ENCODE assay signal across 1 cellular context in the genomic region with DNA sequence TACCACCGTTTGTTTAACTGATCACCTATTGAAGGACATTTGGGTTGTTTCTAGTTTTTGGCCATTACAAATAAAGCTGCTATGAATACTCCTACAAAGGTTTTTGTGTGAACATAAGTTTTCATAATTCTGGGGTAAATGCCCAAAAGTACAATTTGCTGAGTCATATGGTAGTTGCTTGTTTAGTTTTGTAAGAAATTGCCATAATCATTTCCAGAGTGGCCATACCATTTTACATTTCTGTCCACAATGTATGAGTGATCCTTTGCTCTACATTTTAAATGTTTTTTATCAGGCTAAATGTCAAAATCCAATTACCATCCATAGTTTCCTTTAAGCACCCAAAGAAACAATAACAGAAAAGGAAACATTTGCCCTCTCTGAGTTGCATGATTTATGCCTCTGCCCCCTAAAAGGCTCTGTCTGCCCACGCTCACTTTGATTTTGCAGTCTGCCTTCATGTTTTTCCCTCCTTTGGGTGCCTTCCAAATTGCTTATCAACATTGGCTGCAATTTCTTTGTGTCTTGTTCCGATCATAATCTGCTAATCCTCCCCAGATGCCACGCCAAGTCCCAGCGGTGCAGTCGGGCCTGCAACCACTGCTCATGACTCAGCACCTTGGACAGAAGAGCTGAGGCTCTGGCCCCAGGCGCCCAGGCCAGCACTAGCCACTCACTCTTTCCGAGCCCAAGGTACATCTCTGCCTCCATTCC.
TF ChIP-seq lines count a peak whose summit lies in the region.

No MANE protein-coding gene starts in this region.

TF ChIP-seq in HEK293, 187 proteins besides CTCF, POLR2A, EP300 and RAD21 (continued from another document and continues in another):
- TF ChIP-seq, protein P1, sequence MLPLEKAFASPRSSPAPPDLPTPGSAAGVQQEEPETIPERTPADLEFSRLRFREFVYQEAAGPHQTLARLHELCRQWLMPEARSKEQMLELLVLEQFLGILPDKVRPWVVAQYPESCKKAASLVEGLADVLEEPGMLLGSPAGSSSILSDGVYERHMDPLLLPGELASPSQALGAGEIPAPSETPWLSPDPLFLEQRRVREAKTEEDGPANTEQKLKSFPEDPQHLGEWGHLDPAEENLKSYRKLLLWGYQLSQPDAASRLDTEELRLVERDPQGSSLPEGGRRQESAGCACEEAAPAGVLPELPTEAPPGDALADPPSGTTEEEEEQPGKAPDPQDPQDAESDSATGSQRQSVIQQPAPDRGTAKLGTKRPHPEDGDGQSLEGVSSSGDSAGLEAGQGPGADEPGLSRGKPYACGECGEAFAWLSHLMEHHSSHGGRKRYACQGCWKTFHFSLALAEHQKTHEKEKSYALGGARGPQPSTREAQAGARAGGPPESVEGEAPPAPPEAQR (tag by site-specific recombination; IDR thresholded peaks at IDR 0.05), result no peak
- TF ChIP-seq ZNF157 (tag by site-specific recombination; IDR thresholded peaks at IDR 0.05) (no peak), ZIC2 (tag by site-specific recombination; IDR thresholded peaks at IDR 0.05) (no peak), PRDM1 (tag by site-specific recombination; IDR thresholded peaks at IDR 0.05) (no peak), ZNF266 (tag by site-specific recombination; IDR thresholded peaks at IDR 0.05; ENCODE audit: low read depth) (no peak), ZNF571 (tag by site-specific recombination; IDR thresholded peaks at IDR 0.05) (no peak), ZFP41 (tag by site-specific recombination; IDR thresholded peaks at IDR 0.05; ENCODE audit: borderline replicate concordance) (no peak), ZNF121 (tag by site-specific recombination; IDR thresholded peaks at IDR 0.05) (no peak), ZNF302 (tag by site-specific recombination; IDR thresholded peaks at IDR 0.05; ENCODE audit: low read depth) (no peak), SALL2 (tag by site-specific recombination; IDR thresholded peaks at IDR 0.05; ENCODE audit: borderline replicate concordance) (no peak), ZNF792 (tag by site-specific recombination; IDR thresholded peaks at IDR 0.05) (no peak), ZNF658 (tag by site-specific recombination; IDR thresholded peaks at IDR 0.05) (no peak), ZSCAN16 (tag by site-specific recombination; IDR thresholded peaks at IDR 0.05) (no peak), ZNF707 (tag by site-specific recombination; IDR thresholded peaks at IDR 0.05) (no peak), TCF7L2 (IDR thresholded peaks at IDR 0.05; ENCODE audit: borderline replicate concordance, low read depth, low read length) (no peak), ZNF335 (tag by site-specific recombination; conservative IDR thresholded peaks at IDR 0.05) (peak; percentile 36; the same call in 1 of the 2 replicates), ZFHX2 (tag by site-specific recombination; conservative IDR thresholded peaks at IDR 0.05) (peak; percentile 89), ZNF174 (tag by site-specific recombination; IDR thresholded peaks at IDR 0.05) (no peak), ZNF610 (tag by site-specific recombination; IDR thresholded peaks at IDR 0.05; ENCODE audit: borderline replicate concordance) (no peak; the same call in 1 of the 2 replicates), ZBTB21 (tag by site-specific recombination; IDR thresholded peaks at IDR 0.05) (no peak), ZNF473 (tag by site-specific recombination; IDR thresholded peaks at IDR 0.05) (no peak)
- TF ChIP-seq, protein P2, sequence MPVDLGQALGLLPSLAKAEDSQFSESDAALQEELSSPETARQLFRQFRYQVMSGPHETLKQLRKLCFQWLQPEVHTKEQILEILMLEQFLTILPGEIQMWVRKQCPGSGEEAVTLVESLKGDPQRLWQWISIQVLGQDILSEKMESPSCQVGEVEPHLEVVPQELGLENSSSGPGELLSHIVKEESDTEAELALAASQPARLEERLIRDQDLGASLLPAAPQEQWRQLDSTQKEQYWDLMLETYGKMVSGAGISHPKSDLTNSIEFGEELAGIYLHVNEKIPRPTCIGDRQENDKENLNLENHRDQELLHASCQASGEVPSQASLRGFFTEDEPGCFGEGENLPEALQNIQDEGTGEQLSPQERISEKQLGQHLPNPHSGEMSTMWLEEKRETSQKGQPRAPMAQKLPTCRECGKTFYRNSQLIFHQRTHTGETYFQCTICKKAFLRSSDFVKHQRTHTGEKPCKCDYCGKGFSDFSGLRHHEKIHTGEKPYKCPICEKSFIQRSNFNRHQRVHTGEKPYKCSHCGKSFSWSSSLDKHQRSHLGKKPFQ (tag by site-specific recombination; IDR thresholded peaks at IDR 0.05), result no peak
- TF ChIP-seq, protein P3, sequence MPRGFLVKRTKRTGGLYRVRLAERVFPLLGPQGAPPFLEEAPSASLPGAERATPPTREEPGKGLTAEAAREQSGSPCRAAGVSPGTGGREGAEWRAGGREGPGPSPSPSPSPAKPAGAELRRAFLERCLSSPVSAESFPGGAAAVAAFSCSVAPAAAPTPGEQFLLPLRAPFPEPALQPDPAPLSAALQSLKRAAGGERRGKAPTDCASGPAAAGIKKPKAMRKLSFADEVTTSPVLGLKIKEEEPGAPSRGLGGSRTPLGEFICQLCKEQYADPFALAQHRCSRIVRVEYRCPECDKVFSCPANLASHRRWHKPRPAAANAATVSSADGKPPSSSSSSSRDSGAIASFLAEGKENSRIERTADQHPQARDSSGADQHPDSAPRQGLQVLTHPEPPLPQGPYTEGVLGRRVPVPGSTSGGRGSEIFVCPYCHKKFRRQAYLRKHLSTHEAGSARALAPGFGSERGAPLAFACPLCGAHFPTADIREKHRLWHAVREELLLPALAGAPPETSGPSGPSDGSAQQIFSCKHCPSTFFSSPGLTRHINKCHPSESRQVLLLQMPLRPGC (tag by site-specific recombination; IDR thresholded peaks at IDR 0.05), result no peak
- TF ChIP-seq, protein P4, sequence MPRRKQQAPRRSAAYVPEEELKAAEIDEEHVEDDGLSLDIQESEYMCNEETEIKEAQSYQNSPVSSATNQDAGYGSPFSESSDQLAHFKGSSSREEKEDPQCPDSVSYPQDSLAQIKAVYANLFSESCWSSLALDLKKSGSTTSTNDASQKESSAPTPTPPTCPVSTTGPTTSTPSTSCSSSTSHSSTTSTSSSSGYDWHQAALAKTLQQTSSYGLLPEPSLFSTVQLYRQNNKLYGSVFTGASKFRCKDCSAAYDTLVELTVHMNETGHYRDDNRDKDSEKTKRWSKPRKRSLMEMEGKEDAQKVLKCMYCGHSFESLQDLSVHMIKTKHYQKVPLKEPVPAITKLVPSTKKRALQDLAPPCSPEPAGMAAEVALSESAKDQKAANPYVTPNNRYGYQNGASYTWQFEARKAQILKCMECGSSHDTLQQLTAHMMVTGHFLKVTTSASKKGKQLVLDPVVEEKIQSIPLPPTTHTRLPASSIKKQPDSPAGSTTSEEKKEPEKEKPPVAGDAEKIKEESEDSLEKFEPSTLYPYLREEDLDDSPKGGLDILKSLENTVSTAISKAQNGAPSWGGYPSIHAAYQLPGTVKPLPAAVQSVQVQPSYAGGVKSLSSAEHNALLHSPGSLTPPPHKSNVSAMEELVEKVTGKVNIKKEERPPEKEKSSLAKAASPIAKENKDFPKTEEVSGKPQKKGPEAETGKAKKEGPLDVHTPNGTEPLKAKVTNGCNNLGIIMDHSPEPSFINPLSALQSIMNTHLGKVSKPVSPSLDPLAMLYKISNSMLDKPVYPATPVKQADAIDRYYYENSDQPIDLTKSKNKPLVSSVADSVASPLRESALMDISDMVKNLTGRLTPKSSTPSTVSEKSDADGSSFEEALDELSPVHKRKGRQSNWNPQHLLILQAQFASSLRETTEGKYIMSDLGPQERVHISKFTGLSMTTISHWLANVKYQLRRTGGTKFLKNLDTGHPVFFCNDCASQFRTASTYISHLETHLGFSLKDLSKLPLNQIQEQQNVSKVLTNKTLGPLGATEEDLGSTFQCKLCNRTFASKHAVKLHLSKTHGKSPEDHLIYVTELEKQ (tag by site-specific recombination; IDR thresholded peaks at IDR 0.05; ENCODE audit: borderline replicate concordance), result peak; percentile 14; the same call in 1 of the 2 replicates
- TF ChIP-seq, protein P5, sequence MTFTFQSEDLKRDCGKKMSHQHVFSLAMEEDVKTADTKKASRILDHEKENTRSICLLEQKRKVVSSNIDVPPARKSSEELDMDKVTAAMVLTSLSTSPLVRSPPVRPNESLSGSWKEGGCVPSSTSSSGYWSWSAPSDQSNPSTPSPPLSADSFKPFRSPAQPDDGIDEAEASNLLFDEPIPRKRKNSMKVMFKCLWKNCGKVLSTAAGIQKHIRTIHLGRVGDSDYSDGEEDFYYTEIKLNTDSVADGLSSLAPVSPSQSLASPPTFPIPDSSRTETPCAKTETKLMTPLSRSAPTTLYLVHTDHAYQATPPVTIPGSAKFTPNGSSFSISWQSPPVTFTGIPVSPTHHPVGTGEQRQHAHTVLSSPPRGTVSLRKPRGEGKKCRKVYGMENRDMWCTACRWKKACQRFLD (tag by site-specific recombination; IDR thresholded peaks at IDR 0.05), result no peak
- TF ChIP-seq, protein P6, sequence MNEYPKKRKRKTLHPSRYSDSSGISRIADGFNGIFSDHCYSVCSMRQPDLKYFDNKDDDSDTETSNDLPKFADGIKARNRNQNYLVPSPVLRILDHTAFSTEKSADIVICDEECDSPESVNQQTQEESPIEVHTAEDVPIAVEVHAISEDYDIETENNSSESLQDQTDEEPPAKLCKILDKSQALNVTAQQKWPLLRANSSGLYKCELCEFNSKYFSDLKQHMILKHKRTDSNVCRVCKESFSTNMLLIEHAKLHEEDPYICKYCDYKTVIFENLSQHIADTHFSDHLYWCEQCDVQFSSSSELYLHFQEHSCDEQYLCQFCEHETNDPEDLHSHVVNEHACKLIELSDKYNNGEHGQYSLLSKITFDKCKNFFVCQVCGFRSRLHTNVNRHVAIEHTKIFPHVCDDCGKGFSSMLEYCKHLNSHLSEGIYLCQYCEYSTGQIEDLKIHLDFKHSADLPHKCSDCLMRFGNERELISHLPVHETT (tag by site-specific recombination; IDR thresholded peaks at IDR 0.05), result no peak
- TF ChIP-seq, protein P7, sequence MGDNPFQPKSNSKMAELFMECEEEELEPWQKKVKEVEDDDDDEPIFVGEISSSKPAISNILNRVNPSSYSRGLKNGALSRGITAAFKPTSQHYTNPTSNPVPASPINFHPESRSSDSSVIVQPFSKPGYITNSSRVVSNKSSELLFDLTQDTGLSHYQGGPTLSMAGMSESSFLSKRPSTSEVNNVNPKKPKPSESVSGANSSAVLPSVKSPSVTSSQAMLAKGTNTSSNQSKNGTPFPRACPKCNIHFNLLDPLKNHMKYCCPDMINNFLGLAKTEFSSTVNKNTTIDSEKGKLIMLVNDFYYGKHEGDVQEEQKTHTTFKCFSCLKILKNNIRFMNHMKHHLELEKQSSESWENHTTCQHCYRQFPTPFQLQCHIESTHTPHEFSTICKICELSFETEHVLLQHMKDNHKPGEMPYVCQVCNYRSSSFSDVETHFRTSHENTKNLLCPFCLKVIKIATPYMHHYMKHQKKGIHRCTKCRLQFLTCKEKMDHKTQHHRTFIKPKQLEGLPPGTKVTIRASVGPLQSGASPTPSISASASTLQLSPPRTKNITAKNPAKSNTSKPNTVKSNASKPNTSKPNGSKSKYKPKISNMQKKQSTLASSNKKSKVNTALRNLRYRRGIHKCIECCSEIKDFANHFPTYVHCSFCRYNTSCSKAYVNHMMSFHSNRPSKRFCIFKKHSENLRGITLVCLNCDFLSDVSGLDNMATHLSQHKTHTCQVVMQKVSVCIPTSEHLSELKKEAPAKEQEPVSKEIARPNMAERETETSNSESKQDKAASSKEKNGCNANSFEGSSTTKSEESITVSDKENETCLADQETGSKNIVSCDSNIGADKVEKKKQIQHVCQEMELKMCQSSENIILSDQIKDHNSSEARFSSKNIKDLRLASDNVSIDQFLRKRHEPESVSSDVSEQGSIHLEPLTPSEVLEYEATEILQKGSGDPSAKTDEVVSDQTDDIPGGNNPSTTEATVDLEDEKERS (tag by site-specific recombination; IDR thresholded peaks at IDR 0.05), result no peak; the same call in 1 of the 2 replicates
- TF ChIP-seq, protein P8, sequence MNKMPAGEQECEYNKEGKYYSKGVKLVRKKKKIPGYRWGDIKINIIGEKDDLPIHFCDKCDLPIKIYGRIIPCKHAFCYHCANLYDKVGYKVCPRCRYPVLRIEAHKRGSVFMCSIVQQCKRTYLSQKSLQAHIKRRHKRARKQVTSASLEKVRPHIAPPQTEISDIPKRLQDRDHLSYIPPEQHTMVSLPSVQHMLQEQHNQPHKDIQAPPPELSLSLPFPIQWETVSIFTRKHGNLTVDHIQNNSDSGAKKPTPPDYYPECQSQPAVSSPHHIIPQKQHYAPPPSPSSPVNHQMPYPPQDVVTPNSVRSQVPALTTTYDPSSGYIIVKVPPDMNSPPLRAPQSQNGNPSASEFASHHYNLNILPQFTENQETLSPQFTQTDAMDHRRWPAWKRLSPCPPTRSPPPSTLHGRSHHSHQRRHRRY (tag by site-specific recombination; IDR thresholded peaks at IDR 0.05), result no peak
- TF ChIP-seq, protein P9, sequence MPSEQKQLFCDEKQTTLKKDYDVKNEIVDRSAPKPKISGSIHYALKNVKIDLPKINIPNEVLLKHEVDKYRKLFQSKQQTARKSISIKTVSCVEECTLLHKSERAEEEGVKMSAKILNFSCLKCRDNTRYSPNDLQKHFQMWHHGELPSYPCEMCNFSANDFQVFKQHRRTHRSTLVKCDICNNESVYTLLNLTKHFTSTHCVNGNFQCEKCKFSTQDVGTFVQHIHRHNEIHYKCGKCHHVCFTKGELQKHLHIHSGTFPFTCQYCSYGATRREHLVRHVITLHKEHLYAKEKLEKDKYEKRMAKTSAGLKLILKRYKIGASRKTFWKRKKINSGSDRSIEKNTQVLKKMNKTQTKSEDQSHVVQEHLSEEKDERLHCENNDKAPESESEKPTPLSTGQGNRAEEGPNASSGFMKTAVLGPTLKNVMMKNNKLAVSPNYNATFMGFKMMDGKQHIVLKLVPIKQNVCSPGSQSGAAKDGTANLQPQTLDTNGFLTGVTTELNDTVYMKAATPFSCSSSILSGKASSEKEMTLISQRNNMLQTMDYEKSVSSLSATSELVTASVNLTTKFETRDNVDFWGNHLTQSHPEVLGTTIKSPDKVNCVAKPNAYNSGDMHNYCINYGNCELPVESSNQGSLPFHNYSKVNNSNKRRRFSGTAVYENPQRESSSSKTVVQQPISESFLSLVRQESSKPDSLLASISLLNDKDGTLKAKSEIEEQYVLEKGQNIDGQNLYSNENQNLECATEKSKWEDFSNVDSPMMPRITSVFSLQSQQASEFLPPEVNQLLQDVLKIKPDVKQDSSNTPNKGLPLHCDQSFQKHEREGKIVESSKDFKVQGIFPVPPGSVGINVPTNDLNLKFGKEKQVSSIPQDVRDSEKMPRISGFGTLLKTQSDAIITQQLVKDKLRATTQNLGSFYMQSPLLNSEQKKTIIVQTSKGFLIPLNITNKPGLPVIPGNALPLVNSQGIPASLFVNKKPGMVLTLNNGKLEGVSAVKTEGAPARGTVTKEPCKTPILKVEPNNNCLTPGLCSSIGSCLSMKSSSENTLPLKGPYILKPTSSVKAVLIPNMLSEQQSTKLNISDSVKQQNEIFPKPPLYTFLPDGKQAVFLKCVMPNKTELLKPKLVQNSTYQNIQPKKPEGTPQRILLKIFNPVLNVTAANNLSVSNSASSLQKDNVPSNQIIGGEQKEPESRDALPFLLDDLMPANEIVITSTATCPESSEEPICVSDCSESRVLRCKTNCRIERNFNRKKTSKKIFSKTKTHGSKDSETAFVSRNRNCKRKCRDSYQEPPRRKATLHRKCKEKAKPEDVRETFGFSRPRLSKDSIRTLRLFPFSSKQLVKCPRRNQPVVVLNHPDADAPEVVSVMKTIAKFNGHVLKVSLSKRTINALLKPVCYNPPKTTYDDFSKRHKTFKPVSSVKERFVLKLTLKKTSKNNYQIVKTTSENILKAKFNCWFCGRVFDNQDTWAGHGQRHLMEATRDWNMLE (tag by site-specific recombination; conservative IDR thresholded peaks at IDR 0.05; ENCODE audit: low read depth), result 0 out of 2 replicates have a peak, but pooled peaks have one; percentile 16
- TF ChIP-seq, protein P10, sequence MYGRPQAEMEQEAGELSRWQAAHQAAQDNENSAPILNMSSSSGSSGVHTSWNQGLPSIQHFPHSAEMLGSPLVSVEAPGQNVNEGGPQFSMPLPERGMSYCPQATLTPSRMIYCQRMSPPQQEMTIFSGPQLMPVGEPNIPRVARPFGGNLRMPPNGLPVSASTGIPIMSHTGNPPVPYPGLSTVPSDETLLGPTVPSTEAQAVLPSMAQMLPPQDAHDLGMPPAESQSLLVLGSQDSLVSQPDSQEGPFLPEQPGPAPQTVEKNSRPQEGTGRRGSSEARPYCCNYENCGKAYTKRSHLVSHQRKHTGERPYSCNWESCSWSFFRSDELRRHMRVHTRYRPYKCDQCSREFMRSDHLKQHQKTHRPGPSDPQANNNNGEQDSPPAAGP (tag by site-specific recombination; IDR thresholded peaks at IDR 0.05), result no peak
